In the genomic region with DNA sequence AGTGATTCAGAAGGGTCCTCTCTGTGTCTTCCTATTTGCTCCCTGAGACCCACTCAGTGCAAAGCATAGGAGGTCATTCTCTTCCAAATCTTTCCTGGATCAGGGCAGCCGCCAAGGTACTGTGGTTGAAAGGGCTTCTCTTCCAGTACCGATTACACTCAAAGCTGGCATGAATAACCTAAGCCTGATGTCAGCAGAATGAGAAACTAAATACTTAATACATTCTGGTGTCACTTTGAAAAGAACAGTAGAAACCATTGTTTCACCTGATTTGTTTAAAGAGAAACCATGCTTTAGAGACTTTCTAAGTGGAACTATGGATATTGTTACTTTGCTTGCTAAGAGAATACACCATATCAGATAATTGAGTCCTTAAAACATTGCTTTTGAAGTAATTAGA, we compare ENCODE assay signal across 10 cellular contexts. TPM values are rescaled to one million over a fixed set of nuclear protein-coding genes. Genes with fewer than 3 reads are reported as not detected.
DNase-seq lines count a peak whose midpoint lies in the region; FAIRE-seq and TF ChIP-seq lines count a peak whose summit lies in the region.
"Had no signal": no experiment of that assay in that cellular context is flagged by ENCODE, and none has a peak within 500 bp of the region (broad histone marks: within the 10 kb centered on the region; RNA-seq: fewer than 3 reads in every experiment).

No MANE protein-coding gene starts in this region.

- TF ChIP-seq POLR2A in thyroid gland (IDR thresholded peaks at IDR 0.05) (no peak), GM12892 (IDR thresholded peaks at IDR 0.05; ENCODE audit: low read depth, low read length) (no peak)

- peak overlapping the region in 2 of 3 donors; percentile 43 to 69 for H3K27ac ChIP-seq in thyroid gland

- no peak for FAIRE-seq in GM12892 (lab: Jason Lieb, UNC)

- H3K36me3 ChIP-seq in thyroid gland: no peaks in the 10 kb centered on the region

- 49 to 60% methylated on average over 2 of the region's 2 CpGs for WGBS in thyroid gland, 2 donors

- DNase-seq in HS-27A (ENCODE audit: low read depth) (peak; percentile 11), astrocyte of the cerebellum (ENCODE audit: low read depth) (peak; percentile 90), foreskin melanocyte (peak; percentile 30), thyroid gland (no peak), GM12892 (ENCODE audit: insufficient read length) (no peak), NCI-H69 (lab: John Stamatoyannopoulos, UW) (no peak), NCI-H1048 (lab: John Stamatoyannopoulos, UW) (no peak)
- DNase-seq: central memory CD4-positive, alpha-beta T cell; GDM1; stimulated activated CD8-positive, alpha-beta memory T cell treated with anti-CD3 and anti-CD28 coated beads, Interleukin-4, amount 100 ng/mL, for 48 hours had no signal

- no peaks in the 10 kb centered on the region for H3K9me3 ChIP-seq in thyroid gland

- no peaks in the 10 kb centered on the region for H3K27me3 ChIP-seq in thyroid gland

- in situ Hi-C loops in astrocyte of the cerebellum (cut with HindIII; ENCODE audit: low sequenced_read_pairs): no loop called here

- TF ChIP-seq CTCF in astrocyte of the cerebellum (IDR thresholded peaks at IDR 0.05; ENCODE audit: low read depth, low read length, missing control alignments): no peak
- no peak for TF ChIP-seq CTCF in thyroid gland (IDR thresholded peaks at IDR 0.05)

- intact Hi-C loops in thyroid gland (cut with DNase I): no loop called here

- H3K4me3 ChIP-seq in astrocyte of the cerebellum (ENCODE audit: low read depth, low read length) (no peak overlapping the region), thyroid gland (replicated peaks in 1 of 3) (no peak overlapping the region)

- peaks cover 35 to 49% of the 10 kb centered on the region in 2 donors for H3K4me1 ChIP-seq in thyroid gland

RNA-seq across cellular contexts. Expression of a gene that starts 50.2 kb away (rescaled TPM):
- 100 to 1,000 TPM in 1 of 4 donors, 10 to 100 TPM in 3; 51.5 to 139 (median 77.0) TPM for total RNA-seq in thyroid gland
- 63.3 TPM for polyA plus RNA-seq in GM12892 (2012; ENCODE audit: missing spikeins)

RNA-seq across cellular contexts. Expression of a gene that starts 50.8 kb away (rescaled TPM):
- total RNA-seq in thyroid gland: 100 to 1,000 TPM in 3 of 4 donors, 10 to 100 TPM in 1; 98.6 to 139 (median 123) TPM
- polyA plus RNA-seq in GM12892 (2012; ENCODE audit: missing spikeins): 15.3 TPM

Comparison
In these comparisons a context has a peak if more than half of its experiments do, and no peak if none do; other contexts are left out.
1. DNase-seq: peak in HS-27A (single experiment), astrocyte of the cerebellum (single experiment) and foreskin melanocyte (single experiment); none in thyroid gland (0 of 2), GM12892 (single experiment), NCI-H69 (single experiment) and NCI-H1048 (single experiment).